Comparison of ENCODE assay signal across 8 cellular contexts in the genomic region with DNA sequence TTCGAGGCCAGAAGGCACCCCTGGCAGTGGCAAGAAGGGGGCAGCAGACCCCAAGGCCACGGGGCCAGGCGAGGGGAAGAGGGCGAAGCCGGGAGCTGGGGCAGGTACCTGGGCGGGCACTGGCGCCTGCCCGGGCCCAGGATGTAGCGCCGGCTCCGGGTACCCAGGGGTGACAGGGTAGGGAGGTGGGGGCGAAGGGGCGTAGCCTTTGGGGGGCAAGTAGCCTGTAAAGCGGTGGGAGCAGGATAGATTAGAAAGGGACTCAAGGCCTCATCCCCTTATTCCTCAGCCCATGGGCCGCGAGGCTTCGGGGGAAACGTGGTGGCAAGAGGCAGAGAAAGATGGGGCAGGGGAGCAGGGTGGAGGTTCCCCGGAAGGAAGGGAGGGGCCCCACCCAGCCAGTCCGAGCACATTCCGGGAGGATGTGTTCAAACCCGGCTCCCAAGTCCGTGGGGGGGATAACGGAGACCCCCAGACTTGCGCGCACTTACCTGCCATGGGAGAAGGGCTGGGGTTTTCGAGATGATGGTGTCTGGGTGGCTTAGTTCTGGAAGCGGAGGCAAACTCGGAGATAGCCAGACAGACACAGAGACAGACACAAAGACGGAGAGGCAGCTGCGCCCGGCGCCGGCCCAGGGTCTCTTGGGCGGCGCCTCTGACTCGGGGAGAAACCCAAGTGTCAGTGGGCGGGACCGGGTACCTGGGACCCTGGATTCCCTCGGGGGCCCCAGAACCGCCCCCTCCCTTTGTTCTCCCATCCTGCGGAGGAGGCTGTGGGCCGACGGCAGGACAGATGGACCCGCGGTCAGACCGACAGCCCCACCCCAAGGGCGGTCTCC. TPM values are rescaled to one million over a fixed set of nuclear protein-coding genes. Genes with fewer than 3 reads are reported as not detected.
DNase-seq lines count a peak whose midpoint lies in the region; ATAC-seq and TF ChIP-seq lines count a peak whose summit lies in the region.

No MANE protein-coding gene starts in this region.

- H3K4me3 ChIP-seq in AG10803 (ENCODE audit: low read length): peak overlapping the region; percentile 84

- DNase-seq in AG10803 (ENCODE audit: low read depth): no peak
- DNase-seq in T47D (ENCODE audit: low read depth in 1 of 2, low spot score in 1 of 2): peak; percentile 26 to 51
- DNase-seq in left lobe of liver (ENCODE audit: low spot score): no peak
- DNase-seq in stimulated activated CD8-positive, alpha-beta memory T cell treated with anti-CD3 and anti-CD28 coated beads, Interleukin-4, amount 100 ng/mL, for 1 hour (ENCODE audit: low read depth in 2 of 2, low spot score in 1 of 2): peak; percentile 36 to 42
- DNase-seq in NCI-H2081 treated with DMSO at 0.1 percent for 48 hours (lab: John Stamatoyannopoulos, UW): no peak

- in situ Hi-C loops in T47D (cut with HindIII; ENCODE audit: low pct_unique_long_range_greater_than_20kb, low sequenced_read_pairs): no loop called here

- ATAC-seq in GM19025 (IDR thresholded peaks at IDR 0.05; ENCODE audit: low read depth, unreplicated experiment) (peak; percentile 31), HG03342 (IDR thresholded peaks at IDR 0.05; ENCODE audit: unreplicated experiment) (peak; percentile 39), SK-N-SH treated with all-trans-retinoic acid at 6 μM for 48 hours (peak; percentile 49), left lobe of liver (peak; percentile 7)

- no peak for TF ChIP-seq CTCF in AG10803 (conservative IDR thresholded peaks at IDR 0.05; ENCODE audit: low read length)

TF ChIP-seq in SK-N-SH treated with all-trans-retinoic acid at 6 μM for 48 hours, 23 proteins besides CTCF, POLR2A, EP300 and RAD21:
- no peak for TF ChIP-seq TOX (CRISPR knock-in tag; IDR thresholded peaks at IDR 0.05; ENCODE audit: borderline replicate concordance)
- TF ChIP-seq ZNF8 (CRISPR knock-in tag; IDR thresholded peaks at IDR 0.05): no peak
- TF ChIP-seq TCF4 (CRISPR knock-in tag; IDR thresholded peaks at IDR 0.05; ENCODE audit: borderline replicate concordance): no peak
- no peak for TF ChIP-seq RARB (CRISPR knock-in tag; IDR thresholded peaks at IDR 0.05)
- no peak for TF ChIP-seq SNAI2 (CRISPR knock-in tag; IDR thresholded peaks at IDR 0.05)

RNA-seq across cellular contexts. Expression of a gene that starts 0.5 kb away (rescaled TPM):
- 7.0 TPM for total RNA-seq in left lobe of liver

RNA-seq across cellular contexts. Expression of a gene that starts 10.1 kb away (rescaled TPM):
- 80.1 TPM for total RNA-seq in left lobe of liver

RNA-seq across cellular contexts. Expression of a gene that starts 12.9 kb away (rescaled TPM):
- total RNA-seq in left lobe of liver: 5.2 TPM

RNA-seq across cellular contexts. Expression of a gene that starts 13.8 kb away (rescaled TPM):
- 3.9 TPM for total RNA-seq in left lobe of liver

RNA-seq across cellular contexts. Expression of a gene that starts 26.3 kb away (rescaled TPM):
- not detected for total RNA-seq in left lobe of liver

Comparison
In these comparisons a context has a peak if more than half of its experiments do, and no peak if none do; other contexts are left out.
1. DNase-seq: peak in T47D (2 of 2) and stimulated activated CD8-positive, alpha-beta memory T cell treated with anti-CD3 and anti-CD28 coated beads, Interleukin-4, amount 100 ng/mL, for 1 hour (2 of 2); none in AG10803 (single experiment), left lobe of liver (single experiment) and NCI-H2081 treated with DMSO at 0.1 percent for 48 hours (single experiment).
2. Peak in every context shown above with its lines, with median percentiles within 50 percentile points of each other: ATAC-seq.